ENCODE assay signal across 23 cellular contexts in the genomic region with DNA sequence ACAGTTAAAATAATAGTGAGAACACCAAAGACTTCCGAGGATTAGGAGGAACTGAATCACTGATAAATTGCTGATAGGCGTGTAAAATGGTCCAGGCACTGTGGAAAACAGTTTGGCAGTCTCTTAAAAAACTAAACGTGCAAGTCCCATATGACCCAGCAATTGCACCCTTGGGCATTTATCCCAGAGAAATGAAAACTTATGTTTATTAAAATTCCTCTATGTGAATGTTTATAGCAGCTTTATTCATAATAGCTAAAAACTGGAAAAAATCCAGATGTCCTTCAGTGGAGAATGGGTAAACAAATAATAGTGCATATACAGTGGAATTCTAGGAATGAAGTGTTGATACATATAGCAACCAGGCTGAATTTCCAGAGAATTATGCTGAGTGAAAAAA.
DNase-seq lines count a peak whose midpoint lies in the region; ATAC-seq and TF ChIP-seq lines count a peak whose summit lies in the region.
"Had no signal": no experiment of that assay in that cellular context is flagged by ENCODE, and none has a peak within 500 bp of the region (broad histone marks: within the 10 kb centered on the region; RNA-seq: fewer than 3 reads in every experiment).

No MANE protein-coding gene starts in this region.

- no peaks in the 10 kb centered on the region for H3K9me3 ChIP-seq in SK-N-SH
- H3K9me3 ChIP-seq: BE2C; BLaER1 treated with 17β-estradiol and CSF1 and Interleukin-3, amounts not matched to agents 10 nM and 100 nM; HAP-1 had no signal

- H3K4me3 ChIP-seq in SK-N-SH (ENCODE audit: low read depth in 2 of 2, low read length in 1 of 2) = no peak overlapping the region
- H3K4me3 ChIP-seq: BLaER1 treated with 17β-estradiol and CSF1 and Interleukin-3, amounts not matched to agents 10 nM and 100 nM; GM23338; HAP-1 had no signal

- no peaks in the 10 kb centered on the region for H4K20me1 ChIP-seq in SK-N-SH (ENCODE audit: insufficient read depth)
- H4K20me1 ChIP-seq: BLaER1 treated with 17β-estradiol and CSF1 and Interleukin-3, amounts not matched to agents 10 nM and 100 nM had no signal

- no peak overlapping the region for H3K27ac ChIP-seq in SK-N-SH (ENCODE audit: low read depth in 2 of 2, low read length in 1 of 2)
- H3K27ac ChIP-seq: 22Rv1; BLaER1 treated with 17β-estradiol and CSF1 and Interleukin-3, amounts not matched to agents 10 nM and 100 nM had no signal

- DNase-seq in SK-N-SH (no peak), fibroblast of gingiva (ENCODE audit: low read depth) (peak; percentile 34), iris pigment epithelial cell (ENCODE audit: low read depth) (peak; percentile 34), osteocyte (ENCODE audit: extremely low spot score, unreplicated experiment) (no peak), H4 (ENCODE audit: low spot score) (no peak), HPDE6-E6E7 (ENCODE audit: extremely low spot score) (no peak)
- DNase-seq: ACHN; AML-193; BE2C; CD4-positive, alpha-beta T cell; CD8-positive, alpha-beta memory T cell; DMS 273 treated with DMSO at 0.1 percent for 48 hours; DMS53; DMS79 treated with DMSO at 0.1 percent for 48 hours; GF-D8; HFFc6 had no signal

- no peaks in the 10 kb centered on the region for H3K79me2 ChIP-seq in SK-N-SH (ENCODE audit: insufficient read depth)

- H3K36me3 ChIP-seq in SK-N-SH (replicated peaks in 1 of 2; ENCODE audit: control insufficient read depth in 1 of 2, insufficient read depth in 2 of 2, low read length in 1 of 2) = no peaks in the 10 kb centered on the region
- H3K36me3 ChIP-seq: BE2C; BLaER1 treated with 17β-estradiol and CSF1 and Interleukin-3, amounts not matched to agents 10 nM and 100 nM; HAP-1 had no signal

- no peaks in the 10 kb centered on the region for H3K27me3 Mint-ChIP-seq in osteocyte (ENCODE audit: unreplicated experiment)
- H3K27me3 Mint-ChIP-seq in stimulated activated memory B cell treated with anti-CD40 and anti-IgM and Interleukin-4, amounts not matched to agents 10 μg/mL and 1 μg/mL and 100 μg/mL, for 72 hours = no peaks in the 10 kb centered on the region
- H3K27me3 Mint-ChIP-seq: CD4-positive, alpha-beta T cell; CD8-positive, alpha-beta memory T cell had no signal

- no peaks in the 10 kb centered on the region for H3F3A ChIP-seq in SK-N-SH (replicated peaks; ENCODE audit: insufficient read depth)

- H3K9me2 ChIP-seq in SK-N-SH = no peaks in the 10 kb centered on the region

- H3K4me3 Mint-ChIP-seq in osteocyte (ENCODE audit: unreplicated experiment) = no peak overlapping the region
- H3K4me3 Mint-ChIP-seq in stimulated activated memory B cell treated with anti-CD40 and anti-IgM and Interleukin-4, amounts not matched to agents 10 μg/mL and 1 μg/mL and 100 μg/mL, for 72 hours = no peak overlapping the region
- H3K4me3 Mint-ChIP-seq: CD14-positive monocyte; CD4-positive, alpha-beta T cell; CD8-positive, alpha-beta memory T cell; GM23338; HFFc6 had no signal

- H3K36me3 Mint-ChIP-seq in osteocyte (ENCODE audit: unreplicated experiment) = no peaks in the 10 kb centered on the region
- no peaks in the 10 kb centered on the region for H3K36me3 Mint-ChIP-seq in stimulated activated memory B cell treated with anti-CD40 and anti-IgM and Interleukin-4, amounts not matched to agents 10 μg/mL and 1 μg/mL and 100 μg/mL, for 72 hours
- H3K36me3 Mint-ChIP-seq: CD14-positive monocyte; CD8-positive, alpha-beta memory T cell had no signal

- POLR2A ChIA-PET in SK-N-SH (lab: Yijun Ruan, JAX) = no interaction called here

- TF ChIP-seq RAD21 in SK-N-SH (IDR thresholded peaks at IDR 0.05; ENCODE audit: low read length) = no peak

- CTCF ChIA-PET in SK-N-SH (lab: Yijun Ruan, JAX) = no interaction called here

- 2% methylated on average over 3 of the region's 3 CpGs for WGBS in SK-N-SH (ENCODE audit: low lambda C conversion rate)

- no peak overlapping the region for H2AFZ ChIP-seq in SK-N-SH (ENCODE audit: low read depth)
- H2AFZ ChIP-seq: GM23338 had no signal

- H3K4me2 ChIP-seq in SK-N-SH = no peak overlapping the region
- H3K4me2 ChIP-seq: BLaER1 treated with 17β-estradiol and CSF1 and Interleukin-3, amounts not matched to agents 10 nM and 100 nM; GM23338 had no signal

- H3K4me1 ChIP-seq in SK-N-SH (ENCODE audit: control insufficient read depth in 1 of 2, insufficient read depth in 2 of 2, low read depth in 1 of 2, low read length in 1 of 2) = no peaks in the 10 kb centered on the region
- H3K4me1 ChIP-seq: BE2C; BLaER1 treated with 17β-estradiol and CSF1 and Interleukin-3, amounts not matched to agents 10 nM and 100 nM had no signal

- TF ChIP-seq CTCF in SK-N-SH (IDR thresholded peaks at IDR 0.05) (no peak), osteocyte (IDR thresholded peaks at IDR 0.05) (no peak)

- no peak for TF ChIP-seq EP300 in SK-N-SH (IDR thresholded peaks at IDR 0.05; ENCODE audit: borderline replicate concordance in 1 of 2, low read depth in 1 of 2, low read length in 1 of 2)

- H3K27me3 ChIP-seq in SK-N-SH (ENCODE audit: insufficient read depth) = no peaks in the 10 kb centered on the region
- H3K27me3 ChIP-seq: BE2C; BLaER1 treated with 17β-estradiol and CSF1 and Interleukin-3, amounts not matched to agents 10 nM and 100 nM had no signal

- no peaks in the 10 kb centered on the region for H3K9me3 Mint-ChIP-seq in osteocyte (ENCODE audit: unreplicated experiment)
- peaks cover 4% of the 10 kb centered on the region for H3K9me3 Mint-ChIP-seq in stimulated activated memory B cell treated with anti-CD40 and anti-IgM and Interleukin-4, amounts not matched to agents 10 μg/mL and 1 μg/mL and 100 μg/mL, for 72 hours
- H3K9me3 Mint-ChIP-seq: GM23338, HFFc6 had no signal

- ATAC-seq in SK-N-SH treated with all-trans-retinoic acid at 6 μM for 48 hours = no peak
- ATAC-seq in stimulated activated memory B cell treated with anti-CD40 and anti-IgM and Interleukin-4, amounts not matched to agents 10 μg/mL and 1 μg/mL and 100 μg/mL, for 72 hours = no peak
- ATAC-seq: GM23338 had no signal

- peaks cover 26% of the 10 kb centered on the region for H3K4me1 Mint-ChIP-seq in osteocyte (ENCODE audit: unreplicated experiment)
- H3K4me1 Mint-ChIP-seq in stimulated activated memory B cell treated with anti-CD40 and anti-IgM and Interleukin-4, amounts not matched to agents 10 μg/mL and 1 μg/mL and 100 μg/mL, for 72 hours = no peaks in the 10 kb centered on the region
- H3K4me1 Mint-ChIP-seq: CD14-positive monocyte; CD8-positive, alpha-beta memory T cell; GM23338 had no signal

- no peak overlapping the region for H3K9ac ChIP-seq in SK-N-SH
- H3K9ac ChIP-seq: BLaER1 treated with 17β-estradiol and CSF1 and Interleukin-3, amounts not matched to agents 10 nM and 100 nM had no signal

- peak overlapping the region; percentile 7 for H3K27ac Mint-ChIP-seq in osteocyte (ENCODE audit: unreplicated experiment)
- H3K27ac Mint-ChIP-seq in stimulated activated memory B cell treated with anti-CD40 and anti-IgM and Interleukin-4, amounts not matched to agents 10 μg/mL and 1 μg/mL and 100 μg/mL, for 72 hours = no peak overlapping the region
- H3K27ac Mint-ChIP-seq: CD14-positive monocyte; CD4-positive, alpha-beta T cell; CD8-positive, alpha-beta memory T cell; GM23338; HFFc6 had no signal

TF ChIP-seq in SK-N-SH treated with all-trans-retinoic acid at 6 μM for 48 hours, 23 proteins besides CTCF, POLR2A, EP300 and RAD21:
- TF ChIP-seq RARB (CRISPR knock-in tag; IDR thresholded peaks at IDR 0.05) = no peak
- TF ChIP-seq ZNF565 (CRISPR knock-in tag; conservative IDR thresholded peaks at IDR 0.05; ENCODE audit: low read depth) = no peak
- TF ChIP-seq ESRRG (CRISPR knock-in tag; IDR thresholded peaks at IDR 0.05) = no peak
- TF ChIP-seq BACH2 (CRISPR knock-in tag; IDR thresholded peaks at IDR 0.05; ENCODE audit: borderline replicate concordance) = no peak
- TF ChIP-seq ISL1 (CRISPR knock-in tag; IDR thresholded peaks at IDR 0.05) = peak; percentile 70
- TF ChIP-seq, protein P1, sequence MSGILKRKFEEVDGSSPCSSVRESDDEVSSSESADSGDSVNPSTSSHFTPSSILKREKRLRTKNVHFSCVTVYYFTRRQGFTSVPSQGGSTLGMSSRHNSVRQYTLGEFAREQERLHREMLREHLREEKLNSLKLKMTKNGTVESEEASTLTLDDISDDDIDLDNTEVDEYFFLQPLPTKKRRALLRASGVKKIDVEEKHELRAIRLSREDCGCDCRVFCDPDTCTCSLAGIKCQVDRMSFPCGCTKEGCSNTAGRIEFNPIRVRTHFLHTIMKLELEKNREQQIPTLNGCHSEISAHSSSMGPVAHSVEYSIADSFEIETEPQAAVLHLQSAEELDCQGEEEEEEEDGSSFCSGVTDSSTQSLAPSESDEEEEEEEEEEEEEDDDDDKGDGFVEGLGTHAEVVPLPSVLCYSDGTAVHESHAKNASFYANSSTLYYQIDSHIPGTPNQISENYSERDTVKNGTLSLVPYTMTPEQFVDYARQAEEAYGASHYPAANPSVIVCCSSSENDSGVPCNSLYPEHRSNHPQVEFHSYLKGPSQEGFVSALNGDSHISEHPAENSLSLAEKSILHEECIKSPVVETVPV (CRISPR knock-in tag; IDR thresholded peaks at IDR 0.05) = no peak
- no peak for TF ChIP-seq CSDC2 (CRISPR knock-in tag; IDR thresholded peaks at IDR 0.05)
- TF ChIP-seq GLIS3 (CRISPR knock-in tag; IDR thresholded peaks at IDR 0.05) = no peak

TF ChIP-seq in SK-N-SH, 30 proteins besides CTCF, POLR2A, EP300 and RAD21 (continues in another document):
- TF ChIP-seq RXRA (IDR thresholded peaks at IDR 0.05; ENCODE audit: borderline replicate concordance, low read depth) (no peak), TCF12 (IDR thresholded peaks at IDR 0.05) (no peak), TAF1 (IDR thresholded peaks at IDR 0.05; ENCODE audit: borderline replicate concordance, low read depth, low read length) (no peak), JUND (IDR thresholded peaks at IDR 0.05) (no peak), RCOR1 (IDR thresholded peaks at IDR 0.05; ENCODE audit: low read length) (no peak)
- TF ChIP-seq, protein P2, sequence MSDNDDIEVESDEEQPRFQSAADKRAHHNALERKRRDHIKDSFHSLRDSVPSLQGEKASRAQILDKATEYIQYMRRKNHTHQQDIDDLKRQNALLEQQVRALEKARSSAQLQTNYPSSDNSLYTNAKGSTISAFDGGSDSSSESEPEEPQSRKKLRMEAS (IDR thresholded peaks at IDR 0.05; ENCODE audit: low read depth) = no peak
- TF ChIP-seq, protein P3, sequence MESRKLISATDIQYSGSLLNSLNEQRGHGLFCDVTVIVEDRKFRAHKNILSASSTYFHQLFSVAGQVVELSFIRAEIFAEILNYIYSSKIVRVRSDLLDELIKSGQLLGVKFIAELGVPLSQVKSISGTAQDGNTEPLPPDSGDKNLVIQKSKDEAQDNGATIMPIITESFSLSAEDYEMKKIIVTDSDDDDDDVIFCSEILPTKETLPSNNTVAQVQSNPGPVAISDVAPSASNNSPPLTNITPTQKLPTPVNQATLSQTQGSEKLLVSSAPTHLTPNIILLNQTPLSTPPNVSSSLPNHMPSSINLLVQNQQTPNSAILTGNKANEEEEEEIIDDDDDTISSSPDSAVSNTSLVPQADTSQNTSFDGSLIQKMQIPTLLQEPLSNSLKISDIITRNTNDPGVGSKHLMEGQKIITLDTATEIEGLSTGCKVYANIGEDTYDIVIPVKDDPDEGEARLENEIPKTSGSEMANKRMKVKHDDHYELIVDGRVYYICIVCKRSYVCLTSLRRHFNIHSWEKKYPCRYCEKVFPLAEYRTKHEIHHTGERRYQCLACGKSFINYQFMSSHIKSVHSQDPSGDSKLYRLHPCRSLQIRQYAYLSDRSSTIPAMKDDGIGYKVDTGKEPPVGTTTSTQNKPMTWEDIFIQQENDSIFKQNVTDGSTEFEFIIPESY (IDR thresholded peaks at IDR 0.05; ENCODE audit: borderline replicate concordance, low read depth) = no peak

Comparison
In these comparisons a context has a peak if more than half of its experiments do, and no peak if none do; other contexts are left out.
1. DNase-seq: peak in fibroblast of gingiva (single experiment) and iris pigment epithelial cell (single experiment); none in SK-N-SH (single experiment), osteocyte (single experiment), H4 (single experiment) and HPDE6-E6E7 (single experiment).